Comparison of ENCODE assay signal across 35 cellular contexts in genomic region chr9:135734616-135735144, GRCh38. TPM values are rescaled to one million over a fixed set of nuclear protein-coding genes. Genes with fewer than 3 reads are reported as not detected.
"Had no signal": no experiment of that assay in that cellular context is flagged by ENCODE, and none has a peak within 500 bp of the region (broad histone marks: within the 10 kb centered on the region; RNA-seq: fewer than 3 reads in every experiment).

No MANE protein-coding gene starts in this region.

- H2AFZ ChIP-seq: hepatocyte had no signal

- H3K4me2 ChIP-seq: hepatocyte had no signal

- ATAC-seq: foreskin keratinocyte; heart left ventricle; left lobe of liver; natural killer cell; psoas muscle; right cardiac atrium; stimulated activated memory B cell treated with anti-CD40 and anti-IgM and Interleukin-4, amounts not matched to agents 10 μg/mL and 1 μg/mL and 100 μg/mL, for 72 hours; stimulated activated naive CD8-positive, alpha-beta T cell treated with anti-CD3 and anti-CD28 coated beads, Interleukin-15, Interleukin-2, amounts not matched to agents 100 U/mL and 50 U/mL, for 24 hours had no signal

- H3K4me3 Mint-ChIP-seq: dendritic cell treated with granulocyte-macrophage colony-stimulating factor and Interleukin-4, amounts not matched to agents 40 ng/mL and 50 ng/mL, for 4 days; endodermal cell; memory B cell; natural killer cell; stimulated activated memory B cell treated with anti-CD40 and anti-IgM and Interleukin-4, amounts not matched to agents 10 μg/mL and 1 μg/mL and 100 μg/mL, for 72 hours; type B pancreatic cell had no signal

- H3K27ac Mint-ChIP-seq: dendritic cell treated with granulocyte-macrophage colony-stimulating factor and Interleukin-4, amounts not matched to agents 40 ng/mL and 50 ng/mL, for 4 days; endodermal cell; memory B cell; natural killer cell; stimulated activated memory B cell treated with anti-CD40 and anti-IgM and Interleukin-4, amounts not matched to agents 10 μg/mL and 1 μg/mL and 100 μg/mL, for 72 hours; type B pancreatic cell had no signal

- DNase-seq: colonic mucosa; effector CD8-positive, alpha-beta T cell; endodermal cell; foreskin keratinocyte; heart left ventricle; kidney; natural killer cell; ovary; posterior cingulate gyrus; psoas muscle; right cardiac atrium; spleen; stimulated activated CD4-positive, alpha-beta T cell treated with anti-CD3 and anti-CD28 coated beads, Interleukin-4, amount 100 ng/mL, for 4 hours; stimulated activated naive CD8-positive, alpha-beta T cell treated with anti-CD3 and anti-CD28 coated beads, Interleukin-15, Interleukin-2, amounts not matched to agents 100 U/mL and 50 U/mL, for 24 hours; substantia nigra; testis; tibial artery had no signal

- H3K36me3 ChIP-seq: colonic mucosa, esophagus muscularis mucosa, gastroesophageal sphincter, heart left ventricle, ovary, tibial artery had no signal

- H3K36me3 Mint-ChIP-seq: memory B cell; natural killer cell; stimulated activated memory B cell treated with anti-CD40 and anti-IgM and Interleukin-4, amounts not matched to agents 10 μg/mL and 1 μg/mL and 100 μg/mL, for 72 hours; type B pancreatic cell had no signal

- H3K4me3 ChIP-seq: colonic mucosa, esophagus muscularis mucosa, gastroesophageal sphincter, heart left ventricle, hepatocyte, lung, ovary, psoas muscle, skin epidermis, spleen, testis, tibial artery had no signal

- H3K27me3 ChIP-seq: ovary, testis had no signal

- H3K4me1 ChIP-seq: colonic mucosa, foreskin keratinocyte, gastroesophageal sphincter, heart left ventricle, psoas muscle, tibial artery had no signal

- H3K27ac ChIP-seq: colonic mucosa, esophagus muscularis mucosa, foreskin keratinocyte, gastroesophageal sphincter, heart left ventricle, hepatocyte, ovary, psoas muscle, skin epidermis, spleen, testis, tibial artery had no signal

- H3K4me1 Mint-ChIP-seq: endodermal cell; memory B cell; stimulated activated memory B cell treated with anti-CD40 and anti-IgM and Interleukin-4, amounts not matched to agents 10 μg/mL and 1 μg/mL and 100 μg/mL, for 72 hours had no signal

- H3K9me3 ChIP-seq: colonic mucosa, ovary, psoas muscle, testis had no signal

RNA-seq across cellular contexts. Expression of gene KCNT1, which starts 32.7 kb away (rescaled TPM):
- total RNA-seq: endothelial cell of umbilical vein, epithelial cell of proximal tubule, fibroblast of lung, foreskin keratinocyte, hepatocyte, kidney, left lobe of liver, renal cortical epithelial cell had no signal
- polyA plus RNA-seq: endothelial cell of umbilical vein, fibroblast of lung, foreskin keratinocyte had no signal

RNA-seq across cellular contexts. Expression of gene SOHLH1, which starts 35.4 kb away (rescaled TPM):
- total RNA-seq: colonic mucosa, endodermal cell, endothelial cell of umbilical vein, epithelial cell of proximal tubule, esophagus muscularis mucosa, fibroblast of lung, foreskin keratinocyte, gastroesophageal sphincter, heart left ventricle, hepatocyte, kidney, left lobe of liver, liver, lung, mononuclear cell, natural killer cell, psoas muscle, renal cortical epithelial cell, right cardiac atrium, spleen, urinary bladder had no signal
- polyA plus RNA-seq: endothelial cell of umbilical vein, fibroblast of lung, foreskin keratinocyte, heart left ventricle, hepatocyte, liver, lung, neural cell, psoas muscle, right cardiac atrium, urinary bladder had no signal
